4 cellular contexts compared by ENCODE assay signal in genomic region chr4:144128673-144129072, GRCh38. TPM values are rescaled to one million over a fixed set of nuclear protein-coding genes. Genes with fewer than 3 reads are reported as not detected.
"Had no signal": no experiment of that assay in that cellular context is flagged by ENCODE, and none has a peak within 500 bp of the region (broad histone marks: within the 10 kb centered on the region; RNA-seq: fewer than 3 reads in every experiment).

No MANE protein-coding gene starts in this region.

RNA-seq across cellular contexts. Expression of gene GYPA, which starts 11.8 kb away (rescaled TPM):
- total RNA-seq: LHCN-M2, M059J, MCF 10A, NCI-H460 had no signal
